8 cellular contexts compared by ENCODE assay signal in genomic region chr6:28105286-28105685, GRCh38. TPM values are rescaled to one million over a fixed set of nuclear protein-coding genes. Genes with fewer than 3 reads are reported as not detected.
DNase-seq lines count a peak whose midpoint lies in the region; FAIRE-seq and TF ChIP-seq lines count a peak whose summit lies in the region.

No MANE protein-coding gene starts in this region.

- TF ChIP-seq EP300 in suprapubic skin (IDR thresholded peaks at IDR 0.05) = no peak

- H3K27ac ChIP-seq in 22Rv1 (peak overlapping the region; percentile 39; the same call in 1 of the 2 replicates), suprapubic skin (no peak overlapping the region)

- WGBS in suprapubic skin = 32% methylated on average over 4 of the region's 4 CpGs

- no peaks in the 10 kb centered on the region for H3K9me3 ChIP-seq in suprapubic skin

- H3K27me3 ChIP-seq in suprapubic skin = peaks cover 5% of the 10 kb centered on the region

- H3K36me3 ChIP-seq in suprapubic skin = no peaks in the 10 kb centered on the region

- TF ChIP-seq POLR2A in suprapubic skin (IDR thresholded peaks at IDR 0.05) = no peak

- DNase-seq in NAMALWA (ENCODE audit: low spot score) = peak; percentile 57
- peak; percentile 24 for DNase-seq in amniotic epithelial cell (ENCODE audit: low read depth)
- peak; percentile 17 for DNase-seq in inferior parietal cortex (ENCODE audit: extremely low spot score)
- DNase-seq in suprapubic skin (ENCODE audit: low spot score in 2 of 2) = no peak
- no peak for DNase-seq in D721Med (ENCODE audit: insufficient read length, low spot score)
- no peak for DNase-seq in dedifferentiated amniotic fluid mesenchymal stem cell (ENCODE audit: extremely low spot score)

- FAIRE-seq in D721Med (lab: Jason Lieb, UNC) = no peak

- TF ChIP-seq CTCF in 22Rv1 (IDR thresholded peaks at IDR 0.05) = no peak
- TF ChIP-seq CTCF in GM12875 (IDR thresholded peaks at IDR 0.05; ENCODE audit: borderline replicate concordance, insufficient read depth, low read depth, low read length) = no peak
- TF ChIP-seq CTCF in suprapubic skin (IDR thresholded peaks at IDR 0.05) = no peak
- no peak for TF ChIP-seq CTCF in D721Med (IDR thresholded peaks at IDR 0.05; ENCODE audit: insufficient read depth, missing control alignments)

- H3K4me3 ChIP-seq in GM12875 (ENCODE audit: low read depth, low read length) = peak overlapping the region; percentile 54
- H3K4me3 ChIP-seq in suprapubic skin = peak overlapping the region; percentile 68

- peaks cover 5% of the 10 kb centered on the region for H3K4me1 ChIP-seq in suprapubic skin

RNA-seq across cellular contexts. Expression of gene ZSCAN16, which starts 19.1 kb away (rescaled TPM):
- 1 to 10 TPM; 2.4 to 7.6 (median 4.2) TPM for total RNA-seq in suprapubic skin

RNA-seq across cellular contexts. Expression of gene ZNF165, which starts 24.9 kb away (rescaled TPM):
- total RNA-seq in suprapubic skin = 1 to 10 TPM in 3 of 4 donors, under 1 TPM in 1; 0.64 to 2.4 (median 2.0) TPM

RNA-seq across cellular contexts. Expression of gene ZKSCAN8, which starts 36.4 kb away (rescaled TPM):
- 10 to 100 TPM in 3 of 4 donors, 1 to 10 TPM in 1; 7.6 to 23.0 (median 14.2) TPM for total RNA-seq in suprapubic skin

Comparison
In these comparisons a context has a peak if more than half of its experiments do, and no peak if none do; other contexts are left out.
1. DNase-seq: peak in NAMALWA (single experiment), amniotic epithelial cell (single experiment) and inferior parietal cortex (single experiment); none in suprapubic skin (0 of 2), D721Med (single experiment) and dedifferentiated amniotic fluid mesenchymal stem cell (single experiment).